29 cellular contexts compared by ENCODE assay signal in genomic region chr1:51958824-51959223, GRCh38. TPM values are rescaled to one million over a fixed set of nuclear protein-coding genes. Genes with fewer than 3 reads are reported as not detected.
"Had no signal": no experiment of that assay in that cellular context is flagged by ENCODE, and none has a peak within 500 bp of the region (broad histone marks: within the 10 kb centered on the region; RNA-seq: fewer than 3 reads in every experiment).

No MANE protein-coding gene starts in this region.

- H3K36me3 Mint-ChIP-seq: stimulated activated effector memory CD8-positive, alpha-beta T cell treated with anti-CD3 and anti-CD28 coated beads, Interleukin-12 subunit alpha, Interleukin-12 subunit beta, amount 100 ng/mL, for 72 hours; stimulated activated memory B cell treated with anti-CD40 and anti-IgM and Interleukin-4, amounts not matched to agents 10 μg/mL and 1 μg/mL and 100 μg/mL, for 72 hours; stimulated activated naive B cell treated with anti-CD40 and anti-IgM and Interleukin-4, amounts not matched to agents 10 μg/mL and 1 μg/mL and 100 μg/mL, for 72 hours; type B pancreatic cell had no signal

- H3K4me1 ChIP-seq: stomach, testis, thyroid gland, tibial artery, tibial nerve, upper lobe of left lung, upper lobe of right lung, uterus, vagina had no signal

- H3K9me3 ChIP-seq: stomach, suprapubic skin, testis, thoracic aorta, thyroid gland, tibial artery, tibial nerve, transverse colon, upper lobe of left lung, upper lobe of right lung, uterus, vagina had no signal

- DNase-seq: stimulated activated CD4-positive, alpha-beta T cell treated with anti-CD3 and anti-CD28 coated beads, Interleukin-2, amount 100 ng/mL, for 48 hours; stimulated activated CD4-positive, alpha-beta T cell treated with anti-CD3 and anti-CD28 coated beads, Interleukin-4, amount 100 ng/mL, for 1 hour; stimulated activated CD4-positive, alpha-beta T cell treated with anti-CD3 and anti-CD28 coated beads, Interleukin-4, amount 100 ng/mL, for 24 hours; stimulated activated CD4-positive, alpha-beta T cell treated with anti-CD3 and anti-CD28 coated beads, Interleukin-4, amount 100 ng/mL, for 4 hours; stimulated activated CD8-positive, alpha-beta memory T cell treated with anti-CD3 and anti-CD28 coated beads, Interleukin-4, amount 100 ng/mL, for 48 hours; stimulated activated naive B cell treated with anti-CD40 and anti-IgM and Interleukin-4, amounts not matched to agents 10 μg/mL and 1 μg/mL and 100 μg/mL, for 72 hours; stimulated activated naive CD4-positive, alpha-beta T cell; stimulated activated naive CD4-positive, alpha-beta T cell treated with Interleukin-2 at 50 U/mL for 16 hours; stimulated activated naive CD8-positive, alpha-beta T cell treated with anti-CD3 and anti-CD28 coated beads, Interleukin-15, amount 100 ng/mL, for 72 hours; stimulated activated naive CD8-positive, alpha-beta T cell treated with anti-CD3 and anti-CD28 coated beads, Interleukin-15, Interleukin-2, amounts not matched to agents 100 U/mL and 50 U/mL, for 24 hours; stomach; substantia nigra; testis; thyroid gland; tibial artery; transverse colon; trophoblast cell; upper lobe of right lung; uterus had no signal

- H3K27ac ChIP-seq: stomach, suprapubic skin, testis, thoracic aorta, thyroid gland, tibial artery, tibial nerve, transverse colon, upper lobe of left lung, upper lobe of right lung, uterus, vagina had no signal

- H3K27me3 ChIP-seq: testis, thyroid gland, uterus, vagina had no signal

- ATAC-seq: stimulated activated effector memory CD8-positive, alpha-beta T cell treated with anti-CD3 and anti-CD28 coated beads, Interleukin-12 subunit alpha, Interleukin-12 subunit beta, amount 100 ng/mL, for 72 hours; stimulated activated memory B cell treated with anti-CD40 and anti-IgM and Interleukin-4, amounts not matched to agents 10 μg/mL and 1 μg/mL and 100 μg/mL, for 72 hours; stimulated activated naive B cell treated with anti-CD40 and anti-IgM and Interleukin-4, amounts not matched to agents 10 μg/mL and 1 μg/mL and 100 μg/mL, for 72 hours; stimulated activated naive CD8-positive, alpha-beta T cell treated with anti-CD3 and anti-CD28 coated beads, Interleukin-15, amount 100 ng/mL, for 72 hours; stimulated activated naive CD8-positive, alpha-beta T cell treated with anti-CD3 and anti-CD28 coated beads, Interleukin-15, Interleukin-2, amounts not matched to agents 100 U/mL and 50 U/mL, for 24 hours; upper lobe of right lung had no signal

- H3K4me3 Mint-ChIP-seq: stimulated activated effector memory CD8-positive, alpha-beta T cell treated with anti-CD3 and anti-CD28 coated beads, Interleukin-12 subunit alpha, Interleukin-12 subunit beta, amount 100 ng/mL, for 72 hours; stimulated activated memory B cell treated with anti-CD40 and anti-IgM and Interleukin-4, amounts not matched to agents 10 μg/mL and 1 μg/mL and 100 μg/mL, for 72 hours; stimulated activated naive B cell treated with anti-CD40 and anti-IgM and Interleukin-4, amounts not matched to agents 10 μg/mL and 1 μg/mL and 100 μg/mL, for 72 hours; stimulated activated naive CD8-positive, alpha-beta T cell treated with anti-CD3 and anti-CD28 coated beads, Interleukin-15, amount 100 ng/mL, for 72 hours; stimulated activated naive CD8-positive, alpha-beta T cell treated with anti-CD3 and anti-CD28 coated beads, Interleukin-15, Interleukin-2, amounts not matched to agents 100 ng/mL and 50 ng/mL, for 24 hours; type B pancreatic cell had no signal

- H3K27ac Mint-ChIP-seq: stimulated activated effector memory CD8-positive, alpha-beta T cell treated with anti-CD3 and anti-CD28 coated beads, Interleukin-12 subunit alpha, Interleukin-12 subunit beta, amount 100 ng/mL, for 72 hours; stimulated activated memory B cell treated with anti-CD40 and anti-IgM and Interleukin-4, amounts not matched to agents 10 μg/mL and 1 μg/mL and 100 μg/mL, for 72 hours; stimulated activated naive B cell treated with anti-CD40 and anti-IgM and Interleukin-4, amounts not matched to agents 10 μg/mL and 1 μg/mL and 100 μg/mL, for 72 hours; stimulated activated naive CD8-positive, alpha-beta T cell treated with anti-CD3 and anti-CD28 coated beads, Interleukin-15, amount 100 ng/mL, for 72 hours; stimulated activated naive CD8-positive, alpha-beta T cell treated with anti-CD3 and anti-CD28 coated beads, Interleukin-15, Interleukin-2, amounts not matched to agents 100 ng/mL and 50 ng/mL, for 24 hours; type B pancreatic cell had no signal

- FAIRE-seq: urothelium cell line had no signal

- H3K9me3 Mint-ChIP-seq: stimulated activated effector memory CD8-positive, alpha-beta T cell treated with anti-CD3 and anti-CD28 coated beads, Interleukin-12 subunit alpha, Interleukin-12 subunit beta, amount 100 ng/mL, for 72 hours; stimulated activated memory B cell treated with anti-CD40 and anti-IgM and Interleukin-4, amounts not matched to agents 10 μg/mL and 1 μg/mL and 100 μg/mL, for 72 hours; stimulated activated naive B cell treated with anti-CD40 and anti-IgM and Interleukin-4, amounts not matched to agents 10 μg/mL and 1 μg/mL and 100 μg/mL, for 72 hours; stimulated activated naive CD8-positive, alpha-beta T cell treated with anti-CD3 and anti-CD28 coated beads, Interleukin-15, amount 100 ng/mL, for 72 hours; stimulated activated naive CD8-positive, alpha-beta T cell treated with anti-CD3 and anti-CD28 coated beads, Interleukin-15, Interleukin-2, amounts not matched to agents 100 ng/mL and 50 ng/mL, for 24 hours; type B pancreatic cell had no signal

- H3K27me3 Mint-ChIP-seq: stimulated activated naive CD8-positive, alpha-beta T cell treated with anti-CD3 and anti-CD28 coated beads, Interleukin-15, Interleukin-2, amounts not matched to agents 100 ng/mL and 50 ng/mL, for 24 hours; type B pancreatic cell had no signal

- H3K36me3 ChIP-seq: stomach, suprapubic skin, thoracic aorta, thyroid gland, tibial artery, tibial nerve, transverse colon, upper lobe of left lung, upper lobe of right lung, uterus, vagina had no signal

- H3K4me3 ChIP-seq: stomach, suprapubic skin, testis, thoracic aorta, thyroid gland, tibial artery, tibial nerve, transverse colon, upper lobe of left lung, upper lobe of right lung, uterus, vagina had no signal

- H3K4me1 Mint-ChIP-seq: stimulated activated effector memory CD8-positive, alpha-beta T cell treated with anti-CD3 and anti-CD28 coated beads, Interleukin-12 subunit alpha, Interleukin-12 subunit beta, amount 100 ng/mL, for 72 hours had no signal

RNA-seq across cellular contexts. Expression of gene RAB3B, which starts 31.7 kb away (rescaled TPM):
- total RNA-seq: thoracic aorta, upper lobe of right lung had no signal
